Comparison of ENCODE assay signal across 8 cellular contexts in the genomic region with DNA sequence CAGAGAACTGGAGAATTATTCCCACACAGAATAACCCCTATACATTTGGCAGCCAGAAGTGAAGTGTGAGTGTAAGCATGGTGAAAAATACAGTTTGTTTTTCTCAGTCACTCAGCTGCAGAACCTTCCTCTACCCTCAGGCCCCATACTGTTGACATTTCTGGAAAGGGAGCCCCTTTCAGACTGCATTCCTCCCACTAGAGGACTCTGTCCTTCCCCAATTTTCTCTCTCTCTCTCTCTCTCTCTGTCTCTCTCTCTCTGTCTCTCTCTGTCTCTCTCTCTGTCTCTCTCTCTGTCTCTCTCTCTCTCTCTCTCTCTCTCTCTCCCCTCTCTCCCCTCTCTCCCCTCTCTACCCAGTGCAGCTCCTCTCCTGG.
DNase-seq lines count a peak whose midpoint lies in the region; TF ChIP-seq lines count a peak whose summit lies in the region.

No MANE protein-coding gene starts in this region.

- no peaks in the 10 kb centered on the region for H3K36me3 ChIP-seq in Peyer's patch

- DNase-seq in NCI-H345 (lab: John Stamatoyannopoulos, UW) (peak; percentile 6), NCI-H345 treated with DMSO at 0.1 percent for 48 hours (lab: John Stamatoyannopoulos, UW; ENCODE audit: unreplicated experiment) (no peak), RPMI7951 (ENCODE audit: low read depth) (peak; percentile 85), fibroblast of mammary gland (ENCODE audit: low read depth) (peak; percentile 56), progenitor cell of endocrine pancreas (ENCODE audit: low spot score, unreplicated experiment) (no peak), GF-D8 (lab: John Stamatoyannopoulos, UW) (no peak), Peyer's patch (no peak), T1000 (lab: John Stamatoyannopoulos, UW) (no peak)

- H3K4me1 ChIP-seq in Peyer's patch = no peaks in the 10 kb centered on the region

- no peaks in the 10 kb centered on the region for H3K9me3 Mint-ChIP-seq in progenitor cell of endocrine pancreas (ENCODE audit: low read depth)

- H3K36me3 Mint-ChIP-seq in progenitor cell of endocrine pancreas (ENCODE audit: insufficient read depth) = no peaks in the 10 kb centered on the region

- no peaks in the 10 kb centered on the region for H3K9me3 ChIP-seq in Peyer's patch

- no peak overlapping the region for H3K4me3 Mint-ChIP-seq in progenitor cell of endocrine pancreas (ENCODE audit: low read depth)

- TF ChIP-seq CTCF in fibroblast of mammary gland (conservative IDR thresholded peaks at IDR 0.05; ENCODE audit: control insufficient read depth, insufficient read depth, low read depth, low read length) = peak; percentile 57
- TF ChIP-seq CTCF in progenitor cell of endocrine pancreas (IDR thresholded peaks at IDR 0.05; ENCODE audit: unreplicated experiment) = peak; percentile 52
- TF ChIP-seq CTCF in Peyer's patch (IDR thresholded peaks at IDR 0.05) = no peak

- no peak overlapping the region for H3K27ac ChIP-seq in Peyer's patch

- no peak overlapping the region for H3K4me3 ChIP-seq in fibroblast of mammary gland (ENCODE audit: control insufficient read depth, low read depth, low read length)
- no peak overlapping the region for H3K4me3 ChIP-seq in Peyer's patch

- peak overlapping the region; percentile 73 for H3K27ac Mint-ChIP-seq in progenitor cell of endocrine pancreas

- no peaks in the 10 kb centered on the region for H3K27me3 Mint-ChIP-seq in progenitor cell of endocrine pancreas

- H3K27me3 ChIP-seq in Peyer's patch = no peaks in the 10 kb centered on the region

- peaks cover 17% of the 10 kb centered on the region for H3K4me1 Mint-ChIP-seq in progenitor cell of endocrine pancreas (ENCODE audit: low read depth)

- TF ChIP-seq POLR2A in Peyer's patch (IDR thresholded peaks at IDR 0.05) = no peak

Comparison
In these comparisons a context has a peak if more than half of its experiments do, and no peak if none do; other contexts are left out.
1. DNase-seq: peak in NCI-H345 (single experiment), RPMI7951 (single experiment) and fibroblast of mammary gland (single experiment); none in NCI-H345 treated with DMSO at 0.1 percent for 48 hours (single experiment), progenitor cell of endocrine pancreas (single experiment), GF-D8 (single experiment), Peyer's patch (0 of 3) and T1000 (single experiment).
2. CTCF ChIP-seq: peak in fibroblast of mammary gland (single experiment) and progenitor cell of endocrine pancreas (single experiment); none in Peyer's patch (0 of 6).